In the genomic region with DNA sequence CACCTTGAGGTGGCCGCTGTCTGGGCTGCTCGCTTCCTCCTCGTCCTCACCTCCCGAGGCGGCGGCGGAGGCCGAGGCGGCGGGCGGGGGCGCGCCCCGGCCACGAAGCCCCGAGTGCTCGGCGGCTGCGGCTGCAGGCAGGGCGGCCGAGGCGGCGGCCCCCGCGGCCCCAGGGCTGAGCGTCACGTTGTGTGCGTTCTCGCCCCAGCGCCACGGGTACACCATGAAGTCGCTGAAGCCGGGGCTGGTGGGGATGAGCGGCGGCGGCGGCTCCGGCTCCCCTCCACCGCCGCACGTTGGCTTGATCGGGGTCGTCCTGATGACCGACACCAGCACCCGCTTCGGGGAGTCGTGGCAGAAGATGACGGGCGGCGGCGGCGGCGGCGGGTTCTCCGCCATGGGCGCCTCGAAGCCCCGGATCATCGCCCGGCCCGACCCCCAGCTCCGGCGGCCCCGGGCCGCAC, we compare ENCODE assay signal across 8 cellular contexts. TPM values are rescaled to one million over a fixed set of nuclear protein-coding genes. Genes with fewer than 3 reads are reported as not detected.
DNase-seq lines count a peak whose midpoint lies in the region; ATAC-seq and TF ChIP-seq lines count a peak whose summit lies in the region.

No MANE protein-coding gene starts in this region.

- TF ChIP-seq CTCF in GM12865 (IDR thresholded peaks at IDR 0.05; ENCODE audit: insufficient read depth, low read depth, low read length, missing control alignments), result no peak
- TF ChIP-seq CTCF in GM10266 (IDR thresholded peaks at IDR 0.05; ENCODE audit: control insufficient read depth, insufficient read depth, low read depth, missing control alignments), result no peak

- H3K4me1 Mint-ChIP-seq in activated naive CD8-positive, alpha-beta T cell treated with anti-CD3 and anti-CD28 coated beads for 36 hours, result peaks cover 38% of the 10 kb centered on the region

- H3K9ac ChIP-seq in HUES6 (ENCODE audit: low read length) (peak overlapping the region; percentile 100), iPS-15b (ENCODE audit: low read depth, low read length) (peak overlapping the region; percentile 61)

- H3K36me3 Mint-ChIP-seq in activated naive CD8-positive, alpha-beta T cell treated with anti-CD3 and anti-CD28 coated beads for 36 hours, result peaks cover 18% of the 10 kb centered on the region

- H3K36me3 ChIP-seq in HUES6 (ENCODE audit: control insufficient read depth, insufficient read depth, low read length) (peaks cover 2% of the 10 kb centered on the region; the same call in 1 of the 2 replicates), iPS-15b (ENCODE audit: control insufficient read depth, insufficient read depth, low read length) (no peaks in the 10 kb centered on the region)

- peak overlapping the region; percentile 97 for H3K27ac ChIP-seq in HUES6 (ENCODE audit: low read depth, low read length)

- H3K9me3 Mint-ChIP-seq in activated naive CD8-positive, alpha-beta T cell treated with anti-CD3 and anti-CD28 coated beads for 36 hours, result no peaks in the 10 kb centered on the region

- ATAC-seq in GM19351 (IDR thresholded peaks at IDR 0.05; ENCODE audit: unreplicated experiment) (no peak), HG03025 (IDR thresholded peaks at IDR 0.05; ENCODE audit: low FRiP score, unreplicated experiment) (no peak)

- no peaks in the 10 kb centered on the region for H3K27me3 Mint-ChIP-seq in activated naive CD8-positive, alpha-beta T cell treated with anti-CD3 and anti-CD28 coated beads for 36 hours

- H3K4me3 Mint-ChIP-seq in activated naive CD8-positive, alpha-beta T cell treated with anti-CD3 and anti-CD28 coated beads for 36 hours, result peak overlapping the region; percentile 86

- H3K9me3 ChIP-seq in HUES6 (ENCODE audit: control insufficient read depth, insufficient read depth, low read depth, low read length) (no peaks in the 10 kb centered on the region), iPS-15b (ENCODE audit: control insufficient read depth, insufficient read depth, low read length) (no peaks in the 10 kb centered on the region)

- peaks cover 38% of the 10 kb centered on the region for H3K4me1 ChIP-seq in HUES6 (ENCODE audit: control insufficient read depth, insufficient read depth, low read length)
- H3K4me1 ChIP-seq in iPS-15b (ENCODE audit: control insufficient read depth, insufficient read depth, low read length), result peaks cover 15% of the 10 kb centered on the region

- H3K27me3 ChIP-seq in HUES6 (ENCODE audit: control insufficient read depth, insufficient read depth, low read length), result no peaks in the 10 kb centered on the region
- no peaks in the 10 kb centered on the region for H3K27me3 ChIP-seq in iPS-15b (ENCODE audit: control insufficient read depth, insufficient read depth, low read length)

- H3K4me3 ChIP-seq in GM12865 (ENCODE audit: low read depth, low read length) (peak overlapping the region; percentile 88), HUES6 (ENCODE audit: low read depth, low read length) (peak overlapping the region; percentile 90), iPS-15b (ENCODE audit: low read depth, low read length) (peak overlapping the region; percentile 72)

- DNase-seq in GM12865 (ENCODE audit: low read depth) (no peak), GM10266 (ENCODE audit: extremely low spot score) (no peak)
- no peak for DNase-seq in activated naive CD8-positive, alpha-beta T cell treated with anti-CD3 and anti-CD28 coated beads for 36 hours
- peak; percentile 10 to 30 for DNase-seq in stimulated activated CD4-positive, alpha-beta T cell treated with anti-CD3 and anti-CD28 coated beads, Interleukin-2, amount 100 ng/mL, for 48 hours

- H3K27ac Mint-ChIP-seq in activated naive CD8-positive, alpha-beta T cell treated with anti-CD3 and anti-CD28 coated beads for 36 hours, result peak overlapping the region; percentile 94

RNA-seq across cellular contexts. Expression of gene ZNF367, which starts 0.5 kb away (rescaled TPM):
- total RNA-seq in activated naive CD8-positive, alpha-beta T cell treated with anti-CD3 and anti-CD28 coated beads for 36 hours, result 10 to 100 TPM; 40.2 to 40.9 TPM

RNA-seq across cellular contexts. Expression of gene HABP4, which starts 32.3 kb away (rescaled TPM):
- 1 to 10 TPM; 6.1 to 7.2 TPM for total RNA-seq in activated naive CD8-positive, alpha-beta T cell treated with anti-CD3 and anti-CD28 coated beads for 36 hours

RNA-seq across cellular contexts. Expression of gene SLC35D2, which starts 34.1 kb away (rescaled TPM):
- 1 to 10 TPM in 1 of 2 experiments, under 1 TPM in 1; 0.80 to 1.5 TPM for total RNA-seq in activated naive CD8-positive, alpha-beta T cell treated with anti-CD3 and anti-CD28 coated beads for 36 hours

Comparison
In these comparisons a context has a peak if more than half of its experiments do, and no peak if none do; other contexts are left out.
1. DNase-seq: peak in stimulated activated CD4-positive, alpha-beta T cell treated with anti-CD3 and anti-CD28 coated beads, Interleukin-2, amount 100 ng/mL, for 48 hours (2 of 2); none in GM12865 (single experiment), activated naive CD8-positive, alpha-beta T cell treated with anti-CD3 and anti-CD28 coated beads for 36 hours (single experiment) and GM10266 (single experiment).
2. Peak in every context shown above with its lines, with median percentiles within 50 percentile points of each other: H3K4me3 ChIP-seq.